In the genomic region with DNA sequence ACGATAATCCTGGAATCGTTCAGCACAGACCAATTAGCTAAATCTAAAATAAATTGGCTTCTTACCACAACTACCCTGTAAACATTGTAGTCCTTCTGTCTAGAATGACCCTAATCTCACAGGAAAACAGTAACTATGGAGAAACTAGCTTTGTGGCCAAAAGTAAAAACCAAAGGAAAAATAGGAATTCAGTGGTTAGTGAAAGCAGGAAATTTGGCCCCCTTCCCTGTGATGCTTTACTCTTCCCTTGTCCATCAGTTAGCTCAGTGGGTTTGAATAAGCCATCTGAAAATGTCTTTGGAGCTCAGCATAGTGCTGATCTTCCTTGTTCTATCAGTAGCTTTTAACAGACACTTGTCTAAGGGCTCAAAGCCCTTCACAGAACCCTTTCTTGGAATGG, we compare ENCODE assay signal across 8 cellular contexts. TPM values are rescaled to one million over a fixed set of nuclear protein-coding genes. Genes with fewer than 3 reads are reported as not detected.
A peak's percentile ranks its signal among the peaks of the same experiment; 100 is the strongest.
DNase-seq lines count a peak whose midpoint lies in the region; ATAC-seq and TF ChIP-seq lines count a peak whose summit lies in the region.

No MANE protein-coding gene starts in this region.

- H3K27me3 ChIP-seq in BLaER1 treated with 17β-estradiol and CSF1 and Interleukin-3, amounts not matched to agents 10 nM and 100 nM, result no peaks in the 10 kb centered on the region

- ATAC-seq in natural killer cell (no peak), HG03571 (IDR thresholded peaks at IDR 0.05; ENCODE audit: unreplicated experiment) (no peak)

- DNase-seq in chondrocyte (ENCODE audit: low spot score), result no peak
- DNase-seq in natural killer cell, result no peak
- no peak for DNase-seq in 8988T
- no peak for DNase-seq in GOT3 (lab: John Stamatoyannopoulos, UW)
- DNase-seq in CD1c-positive myeloid dendritic cell (ENCODE audit: extremely low spot score), result no peak

- TF ChIP-seq CTCF in chondrocyte (IDR thresholded peaks at IDR 0.05), result no peak
- TF ChIP-seq CTCF in natural killer cell (IDR thresholded peaks at IDR 0.05), result no peak

- intact Hi-C loops in natural killer cell (cut with micrococcal nuclease), result loop anchor here (5.0 kb wide), 1 partner anchor 825 kb away; a partner anchor contains a TSS

- H3K4me1 ChIP-seq in BLaER1 treated with 17β-estradiol and CSF1 and Interleukin-3, amounts not matched to agents 10 nM and 100 nM, result peaks cover 25 to 46% (median 30%) of the 10 kb centered on the region in 10 experiments

- H3K36me3 Mint-ChIP-seq in IgD-negative memory B cell (peaks cover 10% of the 10 kb centered on the region), chondrocyte (ENCODE audit: low read depth) (peaks cover 9% of the 10 kb centered on the region), natural killer cell (peaks cover 7% of the 10 kb centered on the region)

- H3K27ac ChIP-seq in BLaER1 treated with 17β-estradiol and CSF1 and Interleukin-3, amounts not matched to agents 10 nM and 100 nM, result peak overlapping the region in 6 of 11 experiments; percentile 95 to 99 (median 98); a peak in 8 of 22 replicates

- H3K9me3 ChIP-seq in BLaER1 treated with 17β-estradiol and CSF1 and Interleukin-3, amounts not matched to agents 10 nM and 100 nM (replicated peaks in 1 of 11), result no peaks in the 10 kb centered on the region

- H3K4me3 Mint-ChIP-seq in IgD-negative memory B cell (peak overlapping the region; percentile 31 to 97 (median 93)), chondrocyte (ENCODE audit: unreplicated experiment) (peak overlapping the region; percentile 87), natural killer cell (peak overlapping the region; percentile 94)

- no peaks in the 10 kb centered on the region for H3K27me3 Mint-ChIP-seq in IgD-negative memory B cell
- H3K27me3 Mint-ChIP-seq in chondrocyte (ENCODE audit: low read depth), result no peaks in the 10 kb centered on the region
- peaks cover 0 to 2% of the 10 kb centered on the region in 2 donors for H3K27me3 Mint-ChIP-seq in natural killer cell (ENCODE audit: low read depth in 2 of 2)

- peaks cover 16 to 52% (median 37%) of the 10 kb centered on the region in 11 experiments; a peak in 19 of 22 replicates for H4K20me1 ChIP-seq in BLaER1 treated with 17β-estradiol and CSF1 and Interleukin-3, amounts not matched to agents 10 nM and 100 nM

- peak overlapping the region; percentile 95 to 99 (median 98); a peak in 21 of 22 replicates for H3K9ac ChIP-seq in BLaER1 treated with 17β-estradiol and CSF1 and Interleukin-3, amounts not matched to agents 10 nM and 100 nM

- H3K4me2 ChIP-seq in BLaER1 treated with 17β-estradiol and CSF1 and Interleukin-3, amounts not matched to agents 10 nM and 100 nM, result peak overlapping the region; percentile 76 to 95 (median 88)

- H3K36me3 ChIP-seq in BLaER1 treated with 17β-estradiol and CSF1 and Interleukin-3, amounts not matched to agents 10 nM and 100 nM, result peaks cover 36 to 53% (median 42%) of the 10 kb centered on the region in 11 experiments

- peaks cover 0 to 3% (median 0%) of the 10 kb centered on the region in 3 donors for H3K9me3 Mint-ChIP-seq in IgD-negative memory B cell
- peaks cover 9% of the 10 kb centered on the region for H3K9me3 Mint-ChIP-seq in chondrocyte (ENCODE audit: low read depth)
- no peaks in the 10 kb centered on the region for H3K9me3 Mint-ChIP-seq in natural killer cell

- H3K27ac Mint-ChIP-seq in IgD-negative memory B cell, result no peak overlapping the region
- H3K27ac Mint-ChIP-seq in chondrocyte (ENCODE audit: unreplicated experiment), result peak overlapping the region; percentile 89
- no peak overlapping the region for H3K27ac Mint-ChIP-seq in natural killer cell

- peak overlapping the region; percentile 91 to 100 (median 97) for H3K4me3 ChIP-seq in BLaER1 treated with 17β-estradiol and CSF1 and Interleukin-3, amounts not matched to agents 10 nM and 100 nM

- H3K4me1 Mint-ChIP-seq in IgD-negative memory B cell, result peaks cover 13 to 25% (median 21%) of the 10 kb centered on the region in 3 donors
- H3K4me1 Mint-ChIP-seq in chondrocyte (ENCODE audit: low read depth), result peaks cover 39% of the 10 kb centered on the region
- H3K4me1 Mint-ChIP-seq in natural killer cell, result peaks cover 32 to 38% of the 10 kb centered on the region in 2 donors

RNA-seq across cellular contexts. Expression of a gene that starts 1.6 kb away (rescaled TPM):
- 33.9 TPM for polyA plus RNA-seq in IgD-negative memory B cell
- total RNA-seq in chondrocyte, result 67.8 to 80.2 TPM (median 73.1 TPM) in 3 replicates
- total RNA-seq in natural killer cell, result 10 to 100 TPM; 40.7 to 51.1 (median 43.6) TPM
